Comparison of ENCODE assay signal across 2 cellular contexts in the genomic region with DNA sequence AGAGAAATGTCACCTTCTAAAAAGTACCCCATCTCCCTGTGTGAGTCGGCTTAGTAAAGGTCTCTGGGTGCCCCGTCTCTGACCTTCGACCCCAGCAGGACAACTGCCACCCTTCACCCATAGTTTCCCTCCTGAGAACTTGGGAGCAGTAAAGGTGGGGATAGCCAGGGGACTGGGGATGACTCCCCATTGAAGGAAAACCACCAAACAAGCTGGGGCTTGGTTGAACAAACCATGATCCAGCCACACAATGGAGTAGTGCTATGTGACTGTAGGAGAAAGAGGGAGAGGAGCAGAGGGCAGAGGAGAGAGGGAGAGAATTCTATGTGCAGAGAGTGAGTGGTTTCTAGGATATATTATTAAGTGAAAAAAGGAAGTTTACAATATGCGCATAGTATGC.
TF ChIP-seq lines count a peak whose summit lies in the region.

No MANE protein-coding gene starts in this region.

TF ChIP-seq in WTC11, 78 proteins besides CTCF, POLR2A, EP300 and RAD21 (continues in another document):
- TF ChIP-seq SMAD4 (CRISPR knock-in tag; IDR thresholded peaks at IDR 0.05) (no peak), ARID4B (CRISPR knock-in tag; IDR thresholded peaks at IDR 0.05; ENCODE audit: borderline replicate concordance) (no peak), TEAD4 (CRISPR knock-in tag; IDR thresholded peaks at IDR 0.05) (no peak), ESRRA (CRISPR knock-in tag; IDR thresholded peaks at IDR 0.05; ENCODE audit: borderline replicate concordance) (no peak), PRRX2 (CRISPR knock-in tag; IDR thresholded peaks at IDR 0.05) (no peak)
- TF ChIP-seq, protein P1, sequence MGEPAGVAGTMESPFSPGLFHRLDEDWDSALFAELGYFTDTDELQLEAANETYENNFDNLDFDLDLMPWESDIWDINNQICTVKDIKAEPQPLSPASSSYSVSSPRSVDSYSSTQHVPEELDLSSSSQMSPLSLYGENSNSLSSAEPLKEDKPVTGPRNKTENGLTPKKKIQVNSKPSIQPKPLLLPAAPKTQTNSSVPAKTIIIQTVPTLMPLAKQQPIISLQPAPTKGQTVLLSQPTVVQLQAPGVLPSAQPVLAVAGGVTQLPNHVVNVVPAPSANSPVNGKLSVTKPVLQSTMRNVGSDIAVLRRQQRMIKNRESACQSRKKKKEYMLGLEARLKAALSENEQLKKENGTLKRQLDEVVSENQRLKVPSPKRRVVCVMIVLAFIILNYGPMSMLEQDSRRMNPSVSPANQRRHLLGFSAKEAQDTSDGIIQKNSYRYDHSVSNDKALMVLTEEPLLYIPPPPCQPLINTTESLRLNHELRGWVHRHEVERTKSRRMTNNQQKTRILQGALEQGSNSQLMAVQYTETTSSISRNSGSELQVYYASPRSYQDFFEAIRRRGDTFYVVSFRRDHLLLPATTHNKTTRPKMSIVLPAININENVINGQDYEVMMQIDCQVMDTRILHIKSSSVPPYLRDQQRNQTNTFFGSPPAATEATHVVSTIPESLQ (CRISPR knock-in tag; IDR thresholded peaks at IDR 0.05), result no peak
- TF ChIP-seq, protein P2, sequence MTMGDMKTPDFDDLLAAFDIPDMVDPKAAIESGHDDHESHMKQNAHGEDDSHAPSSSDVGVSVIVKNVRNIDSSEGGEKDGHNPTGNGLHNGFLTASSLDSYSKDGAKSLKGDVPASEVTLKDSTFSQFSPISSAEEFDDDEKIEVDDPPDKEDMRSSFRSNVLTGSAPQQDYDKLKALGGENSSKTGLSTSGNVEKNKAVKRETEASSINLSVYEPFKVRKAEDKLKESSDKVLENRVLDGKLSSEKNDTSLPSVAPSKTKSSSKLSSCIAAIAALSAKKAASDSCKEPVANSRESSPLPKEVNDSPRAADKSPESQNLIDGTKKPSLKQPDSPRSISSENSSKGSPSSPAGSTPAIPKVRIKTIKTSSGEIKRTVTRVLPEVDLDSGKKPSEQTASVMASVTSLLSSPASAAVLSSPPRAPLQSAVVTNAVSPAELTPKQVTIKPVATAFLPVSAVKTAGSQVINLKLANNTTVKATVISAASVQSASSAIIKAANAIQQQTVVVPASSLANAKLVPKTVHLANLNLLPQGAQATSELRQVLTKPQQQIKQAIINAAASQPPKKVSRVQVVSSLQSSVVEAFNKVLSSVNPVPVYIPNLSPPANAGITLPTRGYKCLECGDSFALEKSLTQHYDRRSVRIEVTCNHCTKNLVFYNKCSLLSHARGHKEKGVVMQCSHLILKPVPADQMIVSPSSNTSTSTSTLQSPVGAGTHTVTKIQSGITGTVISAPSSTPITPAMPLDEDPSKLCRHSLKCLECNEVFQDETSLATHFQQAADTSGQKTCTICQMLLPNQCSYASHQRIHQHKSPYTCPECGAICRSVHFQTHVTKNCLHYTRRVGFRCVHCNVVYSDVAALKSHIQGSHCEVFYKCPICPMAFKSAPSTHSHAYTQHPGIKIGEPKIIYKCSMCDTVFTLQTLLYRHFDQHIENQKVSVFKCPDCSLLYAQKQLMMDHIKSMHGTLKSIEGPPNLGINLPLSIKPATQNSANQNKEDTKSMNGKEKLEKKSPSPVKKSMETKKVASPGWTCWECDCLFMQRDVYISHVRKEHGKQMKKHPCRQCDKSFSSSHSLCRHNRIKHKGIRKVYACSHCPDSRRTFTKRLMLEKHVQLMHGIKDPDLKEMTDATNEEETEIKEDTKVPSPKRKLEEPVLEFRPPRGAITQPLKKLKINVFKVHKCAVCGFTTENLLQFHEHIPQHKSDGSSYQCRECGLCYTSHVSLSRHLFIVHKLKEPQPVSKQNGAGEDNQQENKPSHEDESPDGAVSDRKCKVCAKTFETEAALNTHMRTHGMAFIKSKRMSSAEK (CRISPR knock-in tag; IDR thresholded peaks at IDR 0.05; ENCODE audit: borderline replicate concordance), result no peak
- TF ChIP-seq, protein P3, sequence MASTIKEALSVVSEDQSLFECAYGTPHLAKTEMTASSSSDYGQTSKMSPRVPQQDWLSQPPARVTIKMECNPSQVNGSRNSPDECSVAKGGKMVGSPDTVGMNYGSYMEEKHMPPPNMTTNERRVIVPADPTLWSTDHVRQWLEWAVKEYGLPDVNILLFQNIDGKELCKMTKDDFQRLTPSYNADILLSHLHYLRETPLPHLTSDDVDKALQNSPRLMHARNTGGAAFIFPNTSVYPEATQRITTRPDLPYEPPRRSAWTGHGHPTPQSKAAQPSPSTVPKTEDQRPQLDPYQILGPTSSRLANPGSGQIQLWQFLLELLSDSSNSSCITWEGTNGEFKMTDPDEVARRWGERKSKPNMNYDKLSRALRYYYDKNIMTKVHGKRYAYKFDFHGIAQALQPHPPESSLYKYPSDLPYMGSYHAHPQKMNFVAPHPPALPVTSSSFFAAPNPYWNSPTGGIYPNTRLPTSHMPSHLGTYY (CRISPR knock-in tag; IDR thresholded peaks at IDR 0.05), result no peak

TF ChIP-seq in HEK293T, 16 proteins besides CTCF, POLR2A, EP300 and RAD21:
- TF ChIP-seq FOXM1 (IDR thresholded peaks at IDR 0.05; ENCODE audit: borderline replicate concordance) (no peak), TARDBP (IDR thresholded peaks at IDR 0.05) (no peak), ARNT (IDR thresholded peaks at IDR 0.05) (no peak), LEF1 (IDR thresholded peaks at IDR 0.05; ENCODE audit: borderline replicate concordance) (no peak), NFRKB (IDR thresholded peaks at IDR 0.05) (no peak), FOXK2 (IDR thresholded peaks at IDR 0.05) (no peak), FOXA1 (IDR thresholded peaks at IDR 0.05) (no peak), SP1 (IDR thresholded peaks at IDR 0.05) (no peak), HDGF (IDR thresholded peaks at IDR 0.05; ENCODE audit: borderline replicate concordance) (no peak), ZNF384 (IDR thresholded peaks at IDR 0.05) (no peak), ELF4 (IDR thresholded peaks at IDR 0.05) (no peak), SUZ12 (IDR thresholded peaks at IDR 0.05) (no peak), PKNOX1 (IDR thresholded peaks at IDR 0.05) (no peak), L3MBTL2 (conservative IDR thresholded peaks at IDR 0.05) (no peak), BHLHE40 (IDR thresholded peaks at IDR 0.05; ENCODE audit: borderline replicate concordance) (no peak), CTBP1 (IDR thresholded peaks at IDR 0.05; ENCODE audit: borderline replicate concordance) (no peak)
